ENCODE assay signal across 1 cellular context in the genomic region with DNA sequence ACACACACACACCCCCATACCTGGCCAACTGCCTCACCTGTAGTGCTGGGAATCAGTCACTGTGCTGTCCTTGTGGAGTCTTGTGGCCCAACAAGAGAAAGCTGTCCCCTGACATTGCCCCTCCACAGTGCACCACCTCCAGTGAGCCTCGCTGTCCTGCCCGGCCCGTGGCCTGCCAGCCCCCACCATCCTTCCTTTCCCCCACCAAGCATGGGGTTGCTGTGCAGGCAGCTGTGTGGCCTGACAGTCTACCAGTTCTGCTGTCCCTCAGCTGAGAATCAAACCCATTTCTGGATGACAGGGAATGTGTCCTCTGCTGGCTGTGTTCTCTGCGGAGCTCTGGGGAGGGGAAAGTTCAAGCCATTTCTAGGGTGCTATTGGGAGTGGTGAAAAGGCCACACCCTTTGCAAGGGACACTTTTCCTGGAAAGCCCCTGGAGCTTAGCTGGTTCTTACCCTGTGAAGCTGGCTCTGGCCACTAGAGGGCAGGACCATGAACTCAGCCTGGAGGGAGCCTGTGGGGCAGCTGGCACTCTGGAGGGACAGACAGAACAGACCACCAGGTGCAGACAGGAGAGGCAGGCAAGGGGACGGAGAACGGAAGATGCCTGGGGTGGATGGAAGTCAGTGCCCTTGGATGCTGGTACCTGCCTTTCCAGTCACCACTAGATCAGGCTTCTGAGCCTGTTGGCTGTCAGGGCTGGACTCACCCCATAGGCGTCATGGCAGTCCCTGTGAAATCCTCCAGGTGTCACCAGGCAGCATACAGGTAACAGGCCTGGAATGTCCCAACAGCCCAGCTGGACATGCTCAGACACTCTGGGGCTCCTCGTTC.
TF ChIP-seq lines count a peak whose summit lies in the region.

No MANE protein-coding gene starts in this region.

TF ChIP-seq in GM12878, 131 proteins besides CTCF, POLR2A, EP300 and RAD21 (continued from another document):
- TF ChIP-seq BRCA1 (IDR thresholded peaks at IDR 0.05; ENCODE audit: low read depth, low read length) = no peak
- peak; percentile 21; the same call in 1 of the 2 replicates for TF ChIP-seq SMC3 (IDR thresholded peaks at IDR 0.05; ENCODE audit: borderline replicate concordance, low read length)
